ENCODE assay signal across 19 cellular contexts in genomic region chr1:103230061-103230460, GRCh38.
DNase-seq lines count a peak whose midpoint lies in the region; ATAC-seq, FAIRE-seq and TF ChIP-seq lines count a peak whose summit lies in the region.
"Had no signal": no experiment of that assay in that cellular context is flagged by ENCODE, and none has a peak within 500 bp of the region (broad histone marks: within the 10 kb centered on the region; RNA-seq: fewer than 3 reads in every experiment).

No MANE protein-coding gene starts in this region.

- H3K4me3 ChIP-seq in astrocyte (ENCODE audit: insufficient read depth, low read depth, low read length) (no peak overlapping the region), fibroblast of mammary gland (ENCODE audit: control insufficient read depth, low read depth, low read length) (no peak overlapping the region), transverse colon (no peak overlapping the region)
- H3K4me3 ChIP-seq: A549, HAP-1 had no signal

- no peak for TF ChIP-seq CTCF in astrocyte (IDR thresholded peaks at IDR 0.05; ENCODE audit: insufficient read depth, low read depth, low read length)
- TF ChIP-seq CTCF in fibroblast of mammary gland (conservative IDR thresholded peaks at IDR 0.05; ENCODE audit: control insufficient read depth, insufficient read depth, low read depth, low read length): no peak
- no peak for TF ChIP-seq CTCF in transverse colon (IDR thresholded peaks at IDR 0.05)

- H3K79me2 ChIP-seq in astrocyte (ENCODE audit: insufficient read depth, low read length): no peaks in the 10 kb centered on the region

- no peak overlapping the region for H3K27ac Mint-ChIP-seq in astrocyte (ENCODE audit: unreplicated experiment)
- H3K27ac Mint-ChIP-seq: CD4-positive, alpha-beta memory T cell; HFFc6 had no signal

- TF ChIP-seq POLR2A in transverse colon (IDR thresholded peaks at IDR 0.05): no peak

- H2AFZ ChIP-seq in astrocyte (ENCODE audit: low read depth, low read length): no peak overlapping the region

- H3K36me3 ChIP-seq in astrocyte (ENCODE audit: insufficient read depth, low read length) (no peaks in the 10 kb centered on the region), transverse colon (no peaks in the 10 kb centered on the region)
- H3K36me3 ChIP-seq: BE2C, HAP-1 had no signal

- no peak overlapping the region for H3K4me3 Mint-ChIP-seq in astrocyte (ENCODE audit: unreplicated experiment)
- H3K4me3 Mint-ChIP-seq: CD4-positive, alpha-beta memory T cell; HFFc6 had no signal

- H3K9ac ChIP-seq in astrocyte (ENCODE audit: low read length): no peak overlapping the region

- intact Hi-C loops in transverse colon (cut with DNase I; ENCODE audit: low total_unique reads): no loop called here

- H3K27me3 ChIP-seq in astrocyte (ENCODE audit: insufficient read depth, low read length) (no peaks in the 10 kb centered on the region), transverse colon (no peaks in the 10 kb centered on the region)
- H3K27me3 ChIP-seq: BE2C had no signal

- in situ Hi-C loops in transverse colon (cut with MboI; ENCODE audit: low pct_ligation_motif_present in 1 of 4, low pct_unique_long_range_greater_than_20kb in 1 of 4, low sequenced_read_pairs in 3 of 4): no loop called here

- no peaks in the 10 kb centered on the region for H3K4me1 Mint-ChIP-seq in astrocyte (ENCODE audit: low read depth, unreplicated experiment)
- H3K4me1 Mint-ChIP-seq: CD4-positive, alpha-beta memory T cell had no signal

- no peaks in the 10 kb centered on the region for H4K20me1 ChIP-seq in astrocyte (ENCODE audit: insufficient read depth, low read length)

- DNase-seq in HS-5 (ENCODE audit: low read depth) (peak; percentile 59), astrocyte (ENCODE audit: low read depth) (peak; percentile 67), fibroblast of mammary gland (ENCODE audit: low read depth) (peak; percentile 7), T-helper 1 cell (no peak), activated gamma-delta T cell treated with Interleukin-2 at 50 U/mL for 16 hours (no peak), transverse colon (no peak)
- DNase-seq: BE2C; CD4-positive, alpha-beta memory T cell; DMS79; GDM1; HFFc6 had no signal

- no peaks in the 10 kb centered on the region for H3K36me3 Mint-ChIP-seq in astrocyte (ENCODE audit: low read depth, unreplicated experiment)
- H3K36me3 Mint-ChIP-seq: CD4-positive, alpha-beta memory T cell had no signal

- TF ChIP-seq EP300 in transverse colon (IDR thresholded peaks at IDR 0.05; ENCODE audit: low read depth): no peak

- FAIRE-seq in astrocyte (lab: Jason Lieb, UNC): no peak
- FAIRE-seq: A549, GM12892, GM19239, H1 had no signal

- H3K9me3 ChIP-seq in astrocyte (ENCODE audit: insufficient read depth, low read depth, low read length): no peaks in the 10 kb centered on the region
- H3K9me3 ChIP-seq in transverse colon: no peaks in the 10 kb centered on the region
- H3K9me3 ChIP-seq: A549, BE2C had no signal

- no peaks in the 10 kb centered on the region for H3K4me1 ChIP-seq in astrocyte (ENCODE audit: insufficient read depth, low read length)
- no peaks in the 10 kb centered on the region for H3K4me1 ChIP-seq in transverse colon
- H3K4me1 ChIP-seq: A549, BE2C, HAP-1 had no signal

- no peak for ATAC-seq in HG02610 (IDR thresholded peaks at IDR 0.05; ENCODE audit: unreplicated experiment)
- ATAC-seq: A549 had no signal

- WGBS in transverse colon (ENCODE audit: low coverage in 1 of 2), 2 donors: 72 to 74% methylated on average over 4 of the region's 4 CpGs

- H3K9me3 Mint-ChIP-seq in astrocyte (ENCODE audit: unreplicated experiment): no peaks in the 10 kb centered on the region
- H3K9me3 Mint-ChIP-seq: HFFc6 had no signal

- H3K4me2 ChIP-seq in astrocyte (ENCODE audit: low read length): no peak overlapping the region
- H3K4me2 ChIP-seq: A549 had no signal

- H3K27ac ChIP-seq in astrocyte (ENCODE audit: low read depth, low read length) (no peak overlapping the region), transverse colon (no peak overlapping the region)
- H3K27ac ChIP-seq: A549, C4-2B, HL-60 had no signal

- no peaks in the 10 kb centered on the region for H3K27me3 Mint-ChIP-seq in astrocyte (ENCODE audit: low read depth, unreplicated experiment)
- H3K27me3 Mint-ChIP-seq: CD4-positive, alpha-beta memory T cell had no signal

Comparison
In these comparisons a context has a peak if more than half of its experiments do, and no peak if none do; other contexts are left out.
1. DNase-seq: peak in HS-5 (single experiment), astrocyte (single experiment) and fibroblast of mammary gland (single experiment); none in T-helper 1 cell (0 of 5), activated gamma-delta T cell treated with Interleukin-2 at 50 U/mL for 16 hours (single experiment) and transverse colon (single experiment).